21 cellular contexts compared by ENCODE assay signal in the genomic region with DNA sequence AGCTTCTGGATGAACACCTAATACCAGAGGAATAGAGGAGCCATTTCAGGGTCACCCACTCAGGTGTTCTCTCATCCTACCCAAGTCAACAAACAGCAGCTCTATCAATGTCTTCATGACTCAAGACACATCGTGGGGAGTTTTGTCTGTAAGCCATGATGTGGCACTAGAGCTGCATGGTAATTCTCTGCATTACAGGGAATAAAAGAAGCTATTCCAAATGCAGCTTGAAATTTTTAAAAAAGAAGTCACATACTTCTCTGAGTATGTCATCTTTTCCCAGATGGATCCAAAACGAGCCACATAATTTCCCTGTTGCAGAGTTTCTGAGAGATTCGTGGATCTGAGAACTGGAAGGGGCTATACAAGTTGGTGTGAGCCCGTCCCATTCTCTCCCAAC. TPM values are rescaled to one million over a fixed set of nuclear protein-coding genes. Genes with fewer than 3 reads are reported as not detected.
DNase-seq lines count a peak whose midpoint lies in the region; ATAC-seq, FAIRE-seq and TF ChIP-seq lines count a peak whose summit lies in the region.
"Had no signal": no experiment of that assay in that cellular context is flagged by ENCODE, and none has a peak within 500 bp of the region (broad histone marks: within the 10 kb centered on the region; RNA-seq: fewer than 3 reads in every experiment).

No MANE protein-coding gene starts in this region.

- DNase-seq in AG04450 (ENCODE audit: low read depth, low spot score): no peak
- DNase-seq in HFFc6: peak; percentile 79
- peak; percentile 62 for DNase-seq in astrocyte of the hippocampus (ENCODE audit: low read depth, low spot score)
- DNase-seq in keratinocyte (ENCODE audit: low read depth, low spot score): no peak
- no peak for DNase-seq in WTC11 (ENCODE audit: low spot score)
- DNase-seq in activated CD8-positive, alpha-beta memory T cell treated with anti-CD3 and anti-CD28 coated beads, Interleukin-2, amount 50 U/mL, for 4 hours: no peak
- no peak for DNase-seq in NCI-H1417 treated with DMSO at 0.1 percent for 48 hours (lab: John Stamatoyannopoulos, UW)
- DNase-seq in D341Med (ENCODE audit: low spot score): no peak
- DNase-seq: activated CD4-positive, alpha-beta T cell treated with anti-CD3 and anti-CD28 coated beads for 1 hour; DND-41; esophagus squamous epithelium; islet precursor cell; NCI-H1105; NCI-H446; PC-9; T-cell; testis had no signal

- H3K9ac ChIP-seq in keratinocyte (ENCODE audit: control insufficient read depth, extremely low read depth, insufficient read depth, low read length): no peak overlapping the region

- POLR2A ChIA-PET in AG04450 (lab: Yijun Ruan, JAX): interaction anchor here (1.1 kb wide), 1 partner anchor 28 kb away, joined by 3 read pairs; no protein-coding TSS in a partner anchor
- POLR2A ChIA-PET in WTC11 (lab: Charles Lee): no interaction called here

- H2AFZ ChIP-seq in keratinocyte (ENCODE audit: control insufficient read depth, low read length): no peak overlapping the region
- H2AFZ ChIP-seq: PC-9 had no signal

- no peaks in the 10 kb centered on the region for H3K36me3 Mint-ChIP-seq in HFFc6 (ENCODE audit: low read depth)
- no peaks in the 10 kb centered on the region for H3K36me3 Mint-ChIP-seq in WTC11
- H3K36me3 Mint-ChIP-seq: activated naive CD4-positive, alpha-beta T cell treated with anti-CD3 and anti-CD28 coated beads, Interleukin-2, amount 50 U/mL, for 24 hours; T-cell had no signal

- H3K27ac Mint-ChIP-seq in HFFc6 (no peak overlapping the region), WTC11 (no peak overlapping the region)
- H3K27ac Mint-ChIP-seq: activated naive CD4-positive, alpha-beta T cell treated with anti-CD3 and anti-CD28 coated beads, Interleukin-2, amount 50 U/mL, for 24 hours; progenitor cell of endocrine pancreas; T-cell had no signal

- dilution Hi-C loops in keratinocyte (cut with MboI; ENCODE audit: extremely low pct_ligation_motif_present, low sequenced_read_pairs): no loop called here

- no peak for ATAC-seq in WTC11
- ATAC-seq: T-cell had no signal

- no peaks in the 10 kb centered on the region for H3K79me2 ChIP-seq in keratinocyte (ENCODE audit: control insufficient read depth, insufficient read depth, low read length)

- CTCF ChIA-PET in AG04450 (lab: Charles Lee): interaction anchor here (0.5 to 2.1 kb wide), 16 partner anchors 9 to 692 kb away, joined by 3 to 13 read pairs (median 4); no protein-coding TSS in a partner anchor
- CTCF ChIA-PET in WTC11 (lab: Charles Lee): interaction anchor here (0.6 kb wide), 1 partner anchor 635 kb away, joined by 4 read pairs; no protein-coding TSS in a partner anchor

- H3K27ac ChIP-seq in AG04450 (ENCODE audit: low read depth, low read length) (no peak overlapping the region), keratinocyte (ENCODE audit: control insufficient read depth, insufficient read depth, low read length) (no peak overlapping the region)
- H3K27ac ChIP-seq: C4-2B, colonic mucosa, esophagus squamous epithelium, PC-9 had no signal

- H3K27me3 Mint-ChIP-seq in HFFc6 (ENCODE audit: insufficient read depth) (peaks cover 2% of the 10 kb centered on the region; the same call in 1 of the 2 replicates), WTC11 (ENCODE audit: low read depth) (peaks cover 8% of the 10 kb centered on the region; the same call in 1 of the 2 replicates)

- H3K4me2 ChIP-seq in keratinocyte (ENCODE audit: control insufficient read depth, extremely low read depth, insufficient read depth, low read depth, low read length): no peak overlapping the region
- H3K4me2 ChIP-seq: PC-9 had no signal

- H3K9me3 Mint-ChIP-seq in HFFc6 (no peaks in the 10 kb centered on the region), WTC11 (no peaks in the 10 kb centered on the region)
- H3K9me3 Mint-ChIP-seq: activated naive CD4-positive, alpha-beta T cell treated with anti-CD3 and anti-CD28 coated beads, Interleukin-2, amount 50 U/mL, for 24 hours; T-cell had no signal

- H3K36me3 ChIP-seq in keratinocyte (ENCODE audit: control insufficient read depth in 2 of 2, extremely low read depth in 1 of 2, insufficient read depth in 2 of 2, low read length in 2 of 2): no peaks in the 10 kb centered on the region
- H3K36me3 ChIP-seq: colonic mucosa, esophagus squamous epithelium had no signal

- H3K27me3 ChIP-seq in AG04450 (ENCODE audit: control insufficient read depth, insufficient read depth, low read length) (no peaks in the 10 kb centered on the region), keratinocyte (ENCODE audit: control insufficient read depth, extremely low read depth, insufficient read depth, low read length) (no peaks in the 10 kb centered on the region)
- H3K27me3 ChIP-seq: colonic mucosa, esophagus squamous epithelium, testis had no signal

- H3K9me3 ChIP-seq in AG04450 (ENCODE audit: control insufficient read depth, insufficient read depth, low read length) (no peaks in the 10 kb centered on the region), keratinocyte (ENCODE audit: control insufficient read depth, low read depth, low read length) (no peaks in the 10 kb centered on the region)
- H3K9me3 ChIP-seq: colonic mucosa, esophagus squamous epithelium, testis had no signal

- TF ChIP-seq CTCF in AG04450 (IDR thresholded peaks at IDR 0.05; ENCODE audit: low read depth, low read length) (peak; percentile 38), HFFc6 (IDR thresholded peaks at IDR 0.05) (peak; percentile 65), keratinocyte (optimal IDR thresholded peaks at IDR 0.05 in 1 of 3, IDR thresholded peaks at IDR 0.05 in 1 of 3, conservative IDR thresholded peaks at IDR 0.05 in 1 of 3; ENCODE audit: extremely low read depth in 1 of 3, insufficient read depth in 2 of 3, low read length in 3 of 3) (peak in 2 of 3 experiments; percentile 8 to 23), WTC11 (IDR thresholded peaks at IDR 0.05) (no peak)

- no peak overlapping the region for H3K4me3 Mint-ChIP-seq in HFFc6
- H3K4me3 Mint-ChIP-seq in WTC11: no peak overlapping the region
- H3K4me3 Mint-ChIP-seq: activated naive CD4-positive, alpha-beta T cell treated with anti-CD3 and anti-CD28 coated beads, Interleukin-2, amount 50 U/mL, for 24 hours; T-cell had no signal

- H3K4me3 ChIP-seq in AG04450 (ENCODE audit: low read depth, low read length): no peak overlapping the region
- no peak overlapping the region for H3K4me3 ChIP-seq in keratinocyte (ENCODE audit: control insufficient read depth in 2 of 3, extremely low read depth in 1 of 3, insufficient read depth in 2 of 3, low read depth in 1 of 3, low read length in 3 of 3)
- H3K4me3 ChIP-seq: colonic mucosa, esophagus squamous epithelium, PC-9, testis had no signal

- FAIRE-seq in keratinocyte (lab: Jason Lieb, UNC): peak; percentile 62

- H3K4me1 Mint-ChIP-seq in HFFc6 (ENCODE audit: low read depth) (peaks cover 64% of the 10 kb centered on the region), WTC11 (peaks cover 48% of the 10 kb centered on the region)
- H3K4me1 Mint-ChIP-seq: activated naive CD4-positive, alpha-beta T cell treated with anti-CD3 and anti-CD28 coated beads, Interleukin-2, amount 50 U/mL, for 24 hours; T-cell had no signal

- H3K9me1 ChIP-seq in keratinocyte (ENCODE audit: control insufficient read depth, extremely low read depth, insufficient read depth, low read length): no peaks in the 10 kb centered on the region

- no peaks in the 10 kb centered on the region for H4K20me1 ChIP-seq in keratinocyte (ENCODE audit: control insufficient read depth, extremely low read depth, insufficient read depth, low read length)

- H3K4me1 ChIP-seq in keratinocyte (ENCODE audit: control insufficient read depth, extremely low read depth, insufficient read depth, low read length): peaks cover 23% of the 10 kb centered on the region
- H3K4me1 ChIP-seq: colonic mucosa had no signal

TF ChIP-seq in WTC11, 78 proteins besides CTCF, POLR2A, EP300 and RAD21 (continues in another document):
- TF ChIP-seq GTF2I (CRISPR knock-in tag; conservative IDR thresholded peaks at IDR 0.05): no peak
- TF ChIP-seq, protein P1, sequence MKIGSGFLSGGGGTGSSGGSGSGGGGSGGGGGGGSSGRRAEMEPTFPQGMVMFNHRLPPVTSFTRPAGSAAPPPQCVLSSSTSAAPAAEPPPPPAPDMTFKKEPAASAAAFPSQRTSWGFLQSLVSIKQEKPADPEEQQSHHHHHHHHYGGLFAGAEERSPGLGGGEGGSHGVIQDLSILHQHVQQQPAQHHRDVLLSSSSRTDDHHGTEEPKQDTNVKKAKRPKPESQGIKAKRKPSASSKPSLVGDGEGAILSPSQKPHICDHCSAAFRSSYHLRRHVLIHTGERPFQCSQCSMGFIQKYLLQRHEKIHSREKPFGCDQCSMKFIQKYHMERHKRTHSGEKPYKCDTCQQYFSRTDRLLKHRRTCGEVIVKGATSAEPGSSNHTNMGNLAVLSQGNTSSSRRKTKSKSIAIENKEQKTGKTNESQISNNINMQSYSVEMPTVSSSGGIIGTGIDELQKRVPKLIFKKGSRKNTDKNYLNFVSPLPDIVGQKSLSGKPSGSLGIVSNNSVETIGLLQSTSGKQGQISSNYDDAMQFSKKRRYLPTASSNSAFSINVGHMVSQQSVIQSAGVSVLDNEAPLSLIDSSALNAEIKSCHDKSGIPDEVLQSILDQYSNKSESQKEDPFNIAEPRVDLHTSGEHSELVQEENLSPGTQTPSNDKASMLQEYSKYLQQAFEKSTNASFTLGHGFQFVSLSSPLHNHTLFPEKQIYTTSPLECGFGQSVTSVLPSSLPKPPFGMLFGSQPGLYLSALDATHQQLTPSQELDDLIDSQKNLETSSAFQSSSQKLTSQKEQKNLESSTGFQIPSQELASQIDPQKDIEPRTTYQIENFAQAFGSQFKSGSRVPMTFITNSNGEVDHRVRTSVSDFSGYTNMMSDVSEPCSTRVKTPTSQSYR (CRISPR knock-in tag; IDR thresholded peaks at IDR 0.05): no peak
- TF ChIP-seq ZNF138 (CRISPR knock-in tag; conservative IDR thresholded peaks at IDR 0.05): no peak

RNA-seq across cellular contexts. Expression of gene THSD4, which starts 6.1 kb away (rescaled TPM):
- polyA plus RNA-seq in AG04450 (2011; rRNA removed) (45.8 and 57.2 TPM in 2 replicates), keratinocyte (24.5 to 37.0 TPM (median 25.3 TPM) in 3 replicates)
- 87.6 and 111 TPM in 2 replicates for polyA minus RNA-seq in AG04450 (2011; rRNA and poly(A)+ RNA removed)
- 10 to 100 TPM; 32.7 to 39.1 (median 36.4) TPM for total RNA-seq in HFFc6 (2021; fragmentation: NEBNext Ultra II Directional; extraction: Animal tissue kit (Norgen Biotek cat#: 25700))
- 17.6 TPM for polyA plus RNA-seq in keratinocyte (2011; ENCODE audit: low read depth)
- 15.4 and 18.0 TPM in 2 replicates for polyA plus RNA-seq in keratinocyte (2011; cell fraction: cytosol; rRNA removed)
- 110 and 134 TPM in 2 replicates for polyA plus RNA-seq in keratinocyte (2011; cell fraction: nucleus; rRNA removed)
- 20.1 and 59.2 TPM in 2 replicates for polyA plus RNA-seq in keratinocyte (2012; ENCODE audit: low replicate concordance)
- polyA minus RNA-seq in keratinocyte: 60.2 to 89.9 TPM (median 67.0 TPM) in 3 replicates
- 49.9 TPM for polyA minus RNA-seq in keratinocyte (2011; cell fraction: cytosol; rRNA and poly(A)+ RNA removed)
- polyA minus RNA-seq in keratinocyte (2011; cell fraction: nucleus; rRNA and poly(A)+ RNA removed): 173 and 249 TPM in 2 replicates
- total RNA-seq in WTC11 (2021): 7.8 to 11.7 TPM (median 8.2 TPM) in 3 replicates

Comparison
In these comparisons a context has a peak if more than half of its experiments do, and no peak if none do; other contexts are left out.
1. DNase-seq: peak in HFFc6 (single experiment) and astrocyte of the hippocampus (single experiment); none in AG04450 (single experiment), keratinocyte (single experiment), WTC11 (single experiment), activated CD8-positive, alpha-beta memory T cell treated with anti-CD3 and anti-CD28 coated beads, Interleukin-2, amount 50 U/mL, for 4 hours (single experiment), NCI-H1417 treated with DMSO at 0.1 percent for 48 hours (single experiment) and D341Med (single experiment).